Comparison of ENCODE assay signal across 23 cellular contexts in the genomic region with DNA sequence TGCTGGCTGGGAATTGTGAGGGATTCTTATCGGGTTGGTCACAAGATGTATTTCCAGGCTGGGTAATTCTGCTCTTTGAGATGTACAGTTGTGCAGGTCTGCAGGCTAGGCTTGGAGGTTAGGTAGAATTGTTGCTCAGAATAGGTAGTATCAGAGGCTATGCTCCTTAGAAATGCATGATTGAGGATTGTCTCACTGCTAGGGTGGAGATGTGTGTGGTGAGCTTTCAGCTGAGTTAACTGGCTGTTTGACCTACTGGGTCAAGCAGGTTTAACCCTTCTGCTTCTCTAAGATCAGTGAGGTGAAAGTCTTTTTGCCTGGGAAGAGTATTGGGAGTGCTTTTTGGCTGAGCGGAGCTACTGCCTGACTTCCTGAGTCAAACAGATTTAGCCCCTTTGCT.
"Had no signal": no experiment of that assay in that cellular context is flagged by ENCODE, and none has a peak within 500 bp of the region (broad histone marks: within the 10 kb centered on the region; RNA-seq: fewer than 3 reads in every experiment).

No MANE protein-coding gene starts in this region.

- H3K4me3 ChIP-seq: colonic mucosa, coronary artery, dorsolateral prefrontal cortex, esophagus muscularis mucosa, esophagus squamous epithelium, gastrocnemius medialis, gastroesophageal sphincter, heart left ventricle, heart right ventricle had no signal

- DNase-seq: colonic mucosa; cortex of kidney; dermis blood vessel endothelial cell; dorsolateral prefrontal cortex; effector CD4-positive, alpha-beta T cell; effector CD8-positive, alpha-beta T cell; effector memory CD4-positive, alpha-beta T cell; effector memory CD8-positive, alpha-beta T cell; endodermal cell; erythroblast; esophagus squamous epithelium; foreskin fibroblast; foreskin keratinocyte; gastrocnemius medialis; glutamatergic neuron; head of caudate nucleus; heart left ventricle; heart right ventricle had no signal

- H3K36me3 ChIP-seq: colonic mucosa, esophagus muscularis mucosa, esophagus squamous epithelium, gastrocnemius medialis, gastroesophageal sphincter, heart left ventricle, heart right ventricle had no signal

- H3K4me1 ChIP-seq: colonic mucosa, esophagus muscularis mucosa, foreskin keratinocyte, gastrocnemius medialis, gastroesophageal sphincter, heart left ventricle, heart right ventricle had no signal

- H3K27me3 ChIP-seq: colonic mucosa, dorsolateral prefrontal cortex, esophagus muscularis mucosa, esophagus squamous epithelium, foreskin keratinocyte, gastrocnemius medialis, gastroesophageal sphincter had no signal

- H3K27ac ChIP-seq: colonic mucosa, coronary artery, dorsolateral prefrontal cortex, epithelial cell of prostate, esophagus muscularis mucosa, esophagus squamous epithelium, foreskin keratinocyte, gastrocnemius medialis, gastroesophageal sphincter, heart left ventricle, heart right ventricle had no signal

- ATAC-seq: effector memory CD8-positive, alpha-beta T cell; esophagus mucosa; foreskin keratinocyte; gastrocnemius medialis; gastroesophageal sphincter; heart left ventricle; heart right ventricle had no signal

- H3K9me3 ChIP-seq: colonic mucosa, esophagus muscularis mucosa, esophagus squamous epithelium, gastrocnemius medialis had no signal
